24 cellular contexts compared by ENCODE assay signal in genomic region chr13:35722438-35723060, GRCh38.
A peak's percentile ranks its signal among the peaks of the same experiment; 100 is the strongest.
DNase-seq lines count a peak whose midpoint lies in the region; ATAC-seq and TF ChIP-seq lines count a peak whose summit lies in the region.
"Had no signal": no experiment of that assay in that cellular context is flagged by ENCODE, and none has a peak within 500 bp of the region (broad histone marks: within the 10 kb centered on the region; RNA-seq: fewer than 3 reads in every experiment).

No MANE protein-coding gene starts in this region.

- TF ChIP-seq RAD21 in SK-N-SH (IDR thresholded peaks at IDR 0.05; ENCODE audit: low read length), result no peak

- H3K9me3 ChIP-seq in SK-N-SH, result no peaks in the 10 kb centered on the region
- no peaks in the 10 kb centered on the region for H3K9me3 ChIP-seq in esophagus muscularis mucosa
- H3K9me3 ChIP-seq in stomach, result no peaks in the 10 kb centered on the region
- H3K9me3 ChIP-seq: A549, neutrophil, tibial artery had no signal

- TF ChIP-seq CTCF in SK-N-SH (IDR thresholded peaks at IDR 0.05) (no peak), NB4 (IDR thresholded peaks at IDR 0.05; ENCODE audit: low read depth, low read length) (no peak), esophagus muscularis mucosa (IDR thresholded peaks at IDR 0.05) (no peak), stomach (IDR thresholded peaks at IDR 0.05) (no peak)

- POLR2A ChIA-PET in SK-N-SH (lab: Yijun Ruan, JAX), result interaction anchor here (0.7 to 1.0 kb wide), 2 partner anchors 63 to 246 kb away, joined by 3 read pairs; partner anchors contain the start of gene MAB21L1

- no peaks in the 10 kb centered on the region for H3K9me3 Mint-ChIP-seq in activated naive CD4-positive, alpha-beta T cell treated with anti-CD3 and anti-CD28 coated beads, Interleukin-2, amount 50 U/mL, for 72 hours
- H3K9me3 Mint-ChIP-seq: GM23338; T-helper 1 cell treated with Interleukin-12 subunit alpha and Interleukin-12 subunit beta and Interleukin-4 antibody, amounts not matched to agents 30 μg/mL and 1 μg/mL, for 36 hours had no signal

- TF ChIP-seq POLR2A in NB4 (IDR thresholded peaks at IDR 0.05; ENCODE audit: extremely low read depth, insufficient read length), result no peak
- no peak for TF ChIP-seq POLR2A in esophagus muscularis mucosa (IDR thresholded peaks at IDR 0.05; ENCODE audit: low read depth)
- TF ChIP-seq POLR2A in stomach (IDR thresholded peaks at IDR 0.05), result no peak

- no peaks in the 10 kb centered on the region for H3K79me2 ChIP-seq in SK-N-SH (ENCODE audit: insufficient read depth)

- H3F3A ChIP-seq in SK-N-SH (replicated peaks; ENCODE audit: insufficient read depth), result no peaks in the 10 kb centered on the region

- H3K27ac ChIP-seq in SK-N-SH (ENCODE audit: low read depth in 2 of 2, low read length in 1 of 2) (no peak overlapping the region), esophagus muscularis mucosa (replicated peaks in 1 of 4) (peak overlapping the region; percentile 59 to 73 (median 70)), stomach (peak overlapping the region in 4 of 5 donors; percentile 11 to 79 (median 66))
- H3K27ac ChIP-seq: A549, neutrophil, tibial artery had no signal

- intact Hi-C loops in esophagus muscularis mucosa (cut with DNase I) (loop anchor here (5.0 to 10.0 kb wide), 3 partner anchors 62 to 240 kb away; no protein-coding TSS in a partner anchor), stomach (cut with DNase I; ENCODE audit: low total_unique reads) (no loop called here), posterior cingulate gyrus (cut with DNase I) (loop anchor here (5.0 kb wide), 1 partner anchor 230 kb away; no protein-coding TSS in a partner anchor)

- peak overlapping the region; percentile 62; the same call in 1 of the 2 replicates for H2AFZ ChIP-seq in SK-N-SH (ENCODE audit: low read depth)
- H2AFZ ChIP-seq: GM23338 had no signal

- no peaks in the 10 kb centered on the region for H4K20me1 ChIP-seq in SK-N-SH (ENCODE audit: insufficient read depth)

- 84% methylated on average over 10 of the region's 10 CpGs for WGBS in SK-N-SH (ENCODE audit: low lambda C conversion rate)
- 32% methylated on average over 10 of the region's 10 CpGs for WGBS in esophagus muscularis mucosa
- WGBS in stomach, 5 donors, result 37 to 59% (median 55%) methylated on average over 9 to 10 of the region's 10 CpGs

- ATAC-seq in SK-N-SH treated with all-trans-retinoic acid at 6 μM for 48 hours, result no peak
- ATAC-seq in activated naive CD4-positive, alpha-beta T cell treated with anti-CD3 and anti-CD28 coated beads, Interleukin-2, amount 50 U/mL, for 72 hours, result no peak
- ATAC-seq: A549; GM23338; left colon; stimulated activated effector memory CD8-positive, alpha-beta T cell treated with anti-CD3 and anti-CD28 coated beads, Interleukin-12 subunit alpha, Interleukin-12 subunit beta, amount 100 ng/mL, for 72 hours had no signal

- H3K9ac ChIP-seq in SK-N-SH, result no peak overlapping the region

- CTCF ChIA-PET in SK-N-SH (lab: Yijun Ruan, JAX), result interaction anchor here (0.6 to 3.9 kb wide), 14 partner anchors 9 to 558 kb away, joined by 3 to 52 read pairs (median 4); no protein-coding TSS in a partner anchor

- no peaks in the 10 kb centered on the region for H3K9me2 ChIP-seq in SK-N-SH

- no peak overlapping the region for H3K27ac Mint-ChIP-seq in activated naive CD4-positive, alpha-beta T cell treated with anti-CD3 and anti-CD28 coated beads, Interleukin-2, amount 50 U/mL, for 72 hours
- H3K27ac Mint-ChIP-seq: GM23338; stimulated activated effector memory CD8-positive, alpha-beta T cell treated with anti-CD3 and anti-CD28 coated beads, Interleukin-12 subunit alpha, Interleukin-12 subunit beta, amount 100 ng/mL, for 72 hours; T-helper 1 cell treated with Interleukin-12 subunit alpha and Interleukin-12 subunit beta and Interleukin-4 antibody, amounts not matched to agents 30 μg/mL and 1 μg/mL, for 36 hours had no signal

- no peak for TF ChIP-seq EP300 in SK-N-SH (IDR thresholded peaks at IDR 0.05; ENCODE audit: borderline replicate concordance in 1 of 2, low read depth in 1 of 2, low read length in 1 of 2)
- TF ChIP-seq EP300 in esophagus muscularis mucosa (IDR thresholded peaks at IDR 0.05), result no peak
- TF ChIP-seq EP300 in stomach (IDR thresholded peaks at IDR 0.05), result no peak

- no peaks in the 10 kb centered on the region for H3K36me3 Mint-ChIP-seq in activated naive CD4-positive, alpha-beta T cell treated with anti-CD3 and anti-CD28 coated beads, Interleukin-2, amount 50 U/mL, for 72 hours
- H3K36me3 Mint-ChIP-seq: CD4-positive, CD25-positive, alpha-beta regulatory T cell; stimulated activated effector memory CD8-positive, alpha-beta T cell treated with anti-CD3 and anti-CD28 coated beads, Interleukin-12 subunit alpha, Interleukin-12 subunit beta, amount 100 ng/mL, for 72 hours had no signal

- H3K36me3 ChIP-seq in SK-N-SH (replicated peaks in 1 of 2; ENCODE audit: control insufficient read depth in 1 of 2, insufficient read depth in 2 of 2, low read length in 1 of 2) (no peaks in the 10 kb centered on the region), esophagus muscularis mucosa (no peaks in the 10 kb centered on the region), stomach (no peaks in the 10 kb centered on the region)
- H3K36me3 ChIP-seq: neutrophil, tibial artery had no signal

- H3K4me1 ChIP-seq in SK-N-SH (ENCODE audit: control insufficient read depth in 1 of 2, insufficient read depth in 2 of 2, low read depth in 1 of 2, low read length in 1 of 2) (peaks cover 0 to 27% of the 10 kb centered on the region in 2 experiments; a peak in 3 of 4 replicates), esophagus muscularis mucosa (peaks cover 20 to 54% (median 52%) of the 10 kb centered on the region in 4 donors), stomach (peaks cover 13 to 51% (median 34%) of the 10 kb centered on the region in 4 donors)
- H3K4me1 ChIP-seq: A549 had no signal

- no peak overlapping the region for H3K4me2 ChIP-seq in SK-N-SH
- H3K4me2 ChIP-seq: A549, GM23338 had no signal

- H3K27me3 ChIP-seq in SK-N-SH (ENCODE audit: insufficient read depth) (no peaks in the 10 kb centered on the region), esophagus muscularis mucosa (no peaks in the 10 kb centered on the region), stomach (no peaks in the 10 kb centered on the region)
- H3K27me3 ChIP-seq: tibial artery had no signal

- DNase-seq in SK-N-SH (no peak), NB4 (ENCODE audit: low read depth) (peak; percentile 74), esophagus muscularis mucosa (ENCODE audit: extremely low spot score) (no peak), stomach (no peak), posterior cingulate gyrus (no peak), HCEC 1CT (no peak)
- no peak for DNase-seq in activated naive CD4-positive, alpha-beta T cell treated with anti-CD3 and anti-CD28 coated beads, Interleukin-2, amount 50 U/mL, for 72 hours (ENCODE audit: low spot score in 2 of 2)
- DNase-seq: activated CD4-positive, alpha-beta T cell treated with anti-CD3 and anti-CD28 coated beads for 1 hour; activated effector memory CD4-positive, alpha-beta T cell treated with anti-CD3 and anti-CD28 coated beads, Interleukin-2, amount 50 U/mL, for 16 hours; amniotic stem cell; CD4-positive, CD25-positive, alpha-beta regulatory T cell; effector CD8-positive, alpha-beta T cell; left colon; NCI-H1930; NCI-H446; retina; stimulated activated CD4-positive, alpha-beta T cell treated with anti-CD3 and anti-CD28 coated beads, Interleukin-15, amount 100 ng/mL, for 24 hours had no signal

- H3K4me3 ChIP-seq in SK-N-SH (ENCODE audit: low read depth in 2 of 2, low read length in 1 of 2), result no peak overlapping the region
- no peak overlapping the region for H3K4me3 ChIP-seq in NB4 (ENCODE audit: low read depth, low read length)
- no peak overlapping the region for H3K4me3 ChIP-seq in esophagus muscularis mucosa
- no peak overlapping the region for H3K4me3 ChIP-seq in stomach
- H3K4me3 ChIP-seq: A549, GM23338, tibial artery had no signal

TF ChIP-seq in SK-N-SH, 30 proteins besides CTCF, POLR2A, EP300 and RAD21:
- TF ChIP-seq RXRA (IDR thresholded peaks at IDR 0.05; ENCODE audit: borderline replicate concordance, low read depth), result no peak
- no peak for TF ChIP-seq YY1 (IDR thresholded peaks at IDR 0.05; ENCODE audit: low read depth)

TF ChIP-seq in SK-N-SH treated with all-trans-retinoic acid at 6 μM for 48 hours, 23 proteins besides CTCF, POLR2A, EP300 and RAD21 (continues in another document):
- TF ChIP-seq ZNF70 (CRISPR knock-in tag; IDR thresholded peaks at IDR 0.05) (no peak), TSHZ2 (CRISPR knock-in tag; IDR thresholded peaks at IDR 0.05) (no peak), GLIS3 (CRISPR knock-in tag; IDR thresholded peaks at IDR 0.05) (no peak), BACH2 (CRISPR knock-in tag; IDR thresholded peaks at IDR 0.05; ENCODE audit: borderline replicate concordance) (no peak)

Comparison
In these comparisons a context has a peak if more than half of its experiments do, and no peak if none do; other contexts are left out.
1. H3K27ac ChIP-seq: peak in esophagus muscularis mucosa (4 of 4) and stomach (4 of 5); none in SK-N-SH (0 of 2).